8 cellular contexts compared by ENCODE assay signal in genomic region chr1:184052194-184052559, GRCh38. TPM values are rescaled to one million over a fixed set of nuclear protein-coding genes. Genes with fewer than 3 reads are reported as not detected.
DNase-seq lines count a peak whose midpoint lies in the region; ATAC-seq and TF ChIP-seq lines count a peak whose summit lies in the region.

No MANE protein-coding gene starts in this region.

- TF ChIP-seq RAD21 in liver (IDR thresholded peaks at IDR 0.05), result no peak

- no peak for DNase-seq in stimulated activated naive CD8-positive, alpha-beta T cell treated with anti-CD3 and anti-CD28 coated beads, Interleukin-15, Interleukin-2, amounts not matched to agents 100 U/mL and 50 U/mL, for 24 hours
- DNase-seq in activated naive CD8-positive, alpha-beta T cell treated with anti-CD3 and anti-CD28 coated beads, Interleukin-2, amount 50 U/mL, for 24 hours, result no peak
- no peak for DNase-seq in stimulated activated CD4-positive, alpha-beta T cell treated with anti-CD3 and anti-CD28 coated beads, Interleukin-4, amount 100 ng/mL, for 24 hours

- H3K27me3 ChIP-seq in liver (ENCODE audit: control insufficient read depth in 4 of 4, insufficient read depth in 4 of 4, low read length in 3 of 4), result no peaks in the 10 kb centered on the region

- H3K36me3 Mint-ChIP-seq in stimulated activated naive CD8-positive, alpha-beta T cell treated with anti-CD3 and anti-CD28 coated beads, Interleukin-15, Interleukin-2, amounts not matched to agents 100 ng/mL and 50 ng/mL, for 24 hours (ENCODE audit: low read depth), result peaks cover 40% of the 10 kb centered on the region
- H3K36me3 Mint-ChIP-seq in activated naive CD8-positive, alpha-beta T cell treated with anti-CD3 and anti-CD28 coated beads, Interleukin-2, amount 50 U/mL, for 24 hours (ENCODE audit: low read depth), result peaks cover 26% of the 10 kb centered on the region

- H3K9me3 Mint-ChIP-seq in stimulated activated naive CD8-positive, alpha-beta T cell treated with anti-CD3 and anti-CD28 coated beads, Interleukin-15, Interleukin-2, amounts not matched to agents 100 ng/mL and 50 ng/mL, for 24 hours, result peaks cover 7% of the 10 kb centered on the region
- H3K9me3 Mint-ChIP-seq in activated naive CD8-positive, alpha-beta T cell treated with anti-CD3 and anti-CD28 coated beads, Interleukin-2, amount 50 U/mL, for 24 hours, result no peaks in the 10 kb centered on the region

- H3K9me3 ChIP-seq in liver (ENCODE audit: control insufficient read depth in 4 of 4, low read length in 3 of 4), result no peaks in the 10 kb centered on the region

- 3% methylated on average over 7 of the region's 7 CpGs for WGBS in liver
- WGBS in urinary bladder, result 6% methylated on average over 7 of the region's 7 CpGs

- H3K27ac Mint-ChIP-seq in stimulated activated naive CD8-positive, alpha-beta T cell treated with anti-CD3 and anti-CD28 coated beads, Interleukin-15, Interleukin-2, amounts not matched to agents 100 ng/mL and 50 ng/mL, for 24 hours, result peak overlapping the region; percentile 97
- H3K27ac Mint-ChIP-seq in activated naive CD8-positive, alpha-beta T cell treated with anti-CD3 and anti-CD28 coated beads, Interleukin-2, amount 50 U/mL, for 24 hours, result peak overlapping the region; percentile 100

- peaks cover 30% of the 10 kb centered on the region for H3K27me3 Mint-ChIP-seq in stimulated activated naive CD8-positive, alpha-beta T cell treated with anti-CD3 and anti-CD28 coated beads, Interleukin-15, Interleukin-2, amounts not matched to agents 100 ng/mL and 50 ng/mL, for 24 hours
- H3K27me3 Mint-ChIP-seq in activated naive CD8-positive, alpha-beta T cell treated with anti-CD3 and anti-CD28 coated beads, Interleukin-2, amount 50 U/mL, for 24 hours, result peaks cover 16% of the 10 kb centered on the region

- peak overlapping the region; percentile 97 for H3K4me3 Mint-ChIP-seq in stimulated activated naive CD8-positive, alpha-beta T cell treated with anti-CD3 and anti-CD28 coated beads, Interleukin-15, Interleukin-2, amounts not matched to agents 100 ng/mL and 50 ng/mL, for 24 hours
- peak overlapping the region; percentile 92 for H3K4me3 Mint-ChIP-seq in activated naive CD8-positive, alpha-beta T cell treated with anti-CD3 and anti-CD28 coated beads, Interleukin-2, amount 50 U/mL, for 24 hours

- H3K9ac ChIP-seq in liver (ENCODE audit: low read depth in 1 of 2, low read length in 2 of 2), result peak overlapping the region; percentile 51 to 92

- peak overlapping the region; percentile 80 to 89 (median 82) for H3K4me3 ChIP-seq in liver (ENCODE audit: low read depth in 1 of 3, low read length in 3 of 3)
- peak overlapping the region; percentile 85 for H3K4me3 ChIP-seq in urinary bladder (ENCODE audit: low read depth, low read length)

- no peak for TF ChIP-seq CTCF in liver (IDR thresholded peaks at IDR 0.05; ENCODE audit: low read depth, low read length, missing input control)

- H3K27ac ChIP-seq in liver (ENCODE audit: low read depth in 1 of 2, low read length in 2 of 2) (peak overlapping the region; percentile 80 to 85), urinary bladder (ENCODE audit: low read depth) (no peak overlapping the region)

- H3K4me1 ChIP-seq in liver (ENCODE audit: control insufficient read depth in 4 of 4, insufficient read depth in 4 of 4, low read length in 3 of 4), result peaks cover 5 to 17% (median 11%) of the 10 kb centered on the region in 4 donors
- no peaks in the 10 kb centered on the region for H3K4me1 ChIP-seq in urinary bladder (ENCODE audit: insufficient read depth)

- no peak for ATAC-seq in stimulated activated naive CD8-positive, alpha-beta T cell treated with anti-CD3 and anti-CD28 coated beads, Interleukin-15, Interleukin-2, amounts not matched to agents 100 U/mL and 50 U/mL, for 24 hours
- ATAC-seq in activated naive CD8-positive, alpha-beta T cell treated with anti-CD3 and anti-CD28 coated beads, Interleukin-2, amount 50 U/mL, for 24 hours, result no peak
- ATAC-seq in GM21576 (IDR thresholded peaks at IDR 0.05; ENCODE audit: unreplicated experiment) (no peak), GM19035 (IDR thresholded peaks at IDR 0.05; ENCODE audit: unreplicated experiment) (no peak)

- peaks cover 44% of the 10 kb centered on the region for H3K4me1 Mint-ChIP-seq in stimulated activated naive CD8-positive, alpha-beta T cell treated with anti-CD3 and anti-CD28 coated beads, Interleukin-15, Interleukin-2, amounts not matched to agents 100 ng/mL and 50 ng/mL, for 24 hours (ENCODE audit: low read depth)
- H3K4me1 Mint-ChIP-seq in activated naive CD8-positive, alpha-beta T cell treated with anti-CD3 and anti-CD28 coated beads, Interleukin-2, amount 50 U/mL, for 24 hours, result peaks cover 46% of the 10 kb centered on the region

- H3K36me3 ChIP-seq in liver (ENCODE audit: control insufficient read depth in 4 of 4, insufficient read depth in 3 of 4, low read depth in 1 of 4, low read length in 3 of 4), result no peaks in the 10 kb centered on the region
- no peaks in the 10 kb centered on the region for H3K36me3 ChIP-seq in urinary bladder (ENCODE audit: insufficient read depth)

TF ChIP-seq in liver, 16 proteins besides CTCF, POLR2A, EP300 and RAD21:
- TF ChIP-seq NR2F2 (IDR thresholded peaks at IDR 0.05) (no peak), ZBTB33 (IDR thresholded peaks at IDR 0.05) (no peak), ATF3 (IDR thresholded peaks at IDR 0.05) (no peak), GABPA (IDR thresholded peaks at IDR 0.05 in 1 of 2, conservative IDR thresholded peaks at IDR 0.05 in 1 of 2) (no peak), TAF1 (conservative IDR thresholded peaks at IDR 0.05) (no peak), JUND (IDR thresholded peaks at IDR 0.05) (no peak), HNF4A (conservative IDR thresholded peaks at IDR 0.05) (no peak), EGR1 (IDR thresholded peaks at IDR 0.05; ENCODE audit: low read depth in 2 of 2) (no peak), YY1 (IDR thresholded peaks at IDR 0.05) (no peak)
- TF ChIP-seq, protein P1, sequence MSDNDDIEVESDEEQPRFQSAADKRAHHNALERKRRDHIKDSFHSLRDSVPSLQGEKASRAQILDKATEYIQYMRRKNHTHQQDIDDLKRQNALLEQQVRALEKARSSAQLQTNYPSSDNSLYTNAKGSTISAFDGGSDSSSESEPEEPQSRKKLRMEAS (IDR thresholded peaks at IDR 0.05), result no peak
- TF ChIP-seq, protein P2, sequence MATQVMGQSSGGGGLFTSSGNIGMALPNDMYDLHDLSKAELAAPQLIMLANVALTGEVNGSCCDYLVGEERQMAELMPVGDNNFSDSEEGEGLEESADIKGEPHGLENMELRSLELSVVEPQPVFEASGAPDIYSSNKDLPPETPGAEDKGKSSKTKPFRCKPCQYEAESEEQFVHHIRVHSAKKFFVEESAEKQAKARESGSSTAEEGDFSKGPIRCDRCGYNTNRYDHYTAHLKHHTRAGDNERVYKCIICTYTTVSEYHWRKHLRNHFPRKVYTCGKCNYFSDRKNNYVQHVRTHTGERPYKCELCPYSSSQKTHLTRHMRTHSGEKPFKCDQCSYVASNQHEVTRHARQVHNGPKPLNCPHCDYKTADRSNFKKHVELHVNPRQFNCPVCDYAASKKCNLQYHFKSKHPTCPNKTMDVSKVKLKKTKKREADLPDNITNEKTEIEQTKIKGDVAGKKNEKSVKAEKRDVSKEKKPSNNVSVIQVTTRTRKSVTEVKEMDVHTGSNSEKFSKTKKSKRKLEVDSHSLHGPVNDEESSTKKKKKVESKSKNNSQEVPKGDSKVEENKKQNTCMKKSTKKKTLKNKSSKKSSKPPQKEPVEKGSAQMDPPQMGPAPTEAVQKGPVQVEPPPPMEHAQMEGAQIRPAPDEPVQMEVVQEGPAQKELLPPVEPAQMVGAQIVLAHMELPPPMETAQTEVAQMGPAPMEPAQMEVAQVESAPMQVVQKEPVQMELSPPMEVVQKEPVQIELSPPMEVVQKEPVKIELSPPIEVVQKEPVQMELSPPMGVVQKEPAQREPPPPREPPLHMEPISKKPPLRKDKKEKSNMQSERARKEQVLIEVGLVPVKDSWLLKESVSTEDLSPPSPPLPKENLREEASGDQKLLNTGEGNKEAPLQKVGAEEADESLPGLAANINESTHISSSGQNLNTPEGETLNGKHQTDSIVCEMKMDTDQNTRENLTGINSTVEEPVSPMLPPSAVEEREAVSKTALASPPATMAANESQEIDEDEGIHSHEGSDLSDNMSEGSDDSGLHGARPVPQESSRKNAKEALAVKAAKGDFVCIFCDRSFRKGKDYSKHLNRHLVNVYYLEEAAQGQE (IDR thresholded peaks at IDR 0.05), result no peak

RNA-seq across cellular contexts. Expression of gene TSEN15, which starts 0.6 kb away (rescaled TPM):
- total RNA-seq in liver (10 to 100 TPM; 16.9 to 21.8 TPM), urinary bladder (52.2 TPM)
- polyA plus RNA-seq in liver (10 to 100 TPM in 1 of 2 donors, 1 to 10 TPM in 1; 9.1 to 21.9 TPM), urinary bladder (22.7 TPM)

RNA-seq across cellular contexts. Expression of gene COLGALT2, which starts 14.6 kb away (rescaled TPM):
- total RNA-seq in liver (under 1 TPM; 0.25 to 0.33 TPM), urinary bladder (13.9 TPM)
- polyA plus RNA-seq in liver (under 1 TPM; 0.06 to 0.18 TPM), urinary bladder (1.5 TPM)

Comparison
In these comparisons a context has a peak if more than half of its experiments do, and no peak if none do; other contexts are left out.
1. RNA of gene COLGALT2, which starts 14.6 kb away (total RNA-seq): 13.9 TPM in urinary bladder (single experiment); 0.25 to 0.33 TPM in liver; every median in the first group is over 10 times any median in the second.